In genomic region chr17:16428098-16428882, GRCh38 we compare ENCODE assay signal across 1 cellular context.
TF ChIP-seq lines count a peak whose summit lies in the region.

No MANE protein-coding gene starts in this region.

TF ChIP-seq in HCT116, 20 proteins besides CTCF, POLR2A, EP300 and RAD21:
- TF ChIP-seq SP1 (IDR thresholded peaks at IDR 0.05; ENCODE audit: low read depth) (no peak), CBX3 (IDR thresholded peaks at IDR 0.05; ENCODE audit: low read depth) (peak; percentile 66; the same call in 1 of the 2 replicates), EZH2 (IDR thresholded peaks at IDR 0.05) (no peak), ZFX (IDR thresholded peaks at IDR 0.05) (peak; percentile 41; the same call in 1 of the 2 replicates), TCF7L2 (IDR thresholded peaks at IDR 0.05; ENCODE audit: borderline replicate concordance, extremely low read depth, insufficient read depth, insufficient read length) (peak; percentile 24), SIN3A (IDR thresholded peaks at IDR 0.05; ENCODE audit: low read depth) (no peak)
- TF ChIP-seq, protein P1, sequence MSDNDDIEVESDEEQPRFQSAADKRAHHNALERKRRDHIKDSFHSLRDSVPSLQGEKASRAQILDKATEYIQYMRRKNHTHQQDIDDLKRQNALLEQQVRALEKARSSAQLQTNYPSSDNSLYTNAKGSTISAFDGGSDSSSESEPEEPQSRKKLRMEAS (IDR thresholded peaks at IDR 0.05), result peak; percentile 98
